1 cellular context compared by ENCODE assay signal in the genomic region with DNA sequence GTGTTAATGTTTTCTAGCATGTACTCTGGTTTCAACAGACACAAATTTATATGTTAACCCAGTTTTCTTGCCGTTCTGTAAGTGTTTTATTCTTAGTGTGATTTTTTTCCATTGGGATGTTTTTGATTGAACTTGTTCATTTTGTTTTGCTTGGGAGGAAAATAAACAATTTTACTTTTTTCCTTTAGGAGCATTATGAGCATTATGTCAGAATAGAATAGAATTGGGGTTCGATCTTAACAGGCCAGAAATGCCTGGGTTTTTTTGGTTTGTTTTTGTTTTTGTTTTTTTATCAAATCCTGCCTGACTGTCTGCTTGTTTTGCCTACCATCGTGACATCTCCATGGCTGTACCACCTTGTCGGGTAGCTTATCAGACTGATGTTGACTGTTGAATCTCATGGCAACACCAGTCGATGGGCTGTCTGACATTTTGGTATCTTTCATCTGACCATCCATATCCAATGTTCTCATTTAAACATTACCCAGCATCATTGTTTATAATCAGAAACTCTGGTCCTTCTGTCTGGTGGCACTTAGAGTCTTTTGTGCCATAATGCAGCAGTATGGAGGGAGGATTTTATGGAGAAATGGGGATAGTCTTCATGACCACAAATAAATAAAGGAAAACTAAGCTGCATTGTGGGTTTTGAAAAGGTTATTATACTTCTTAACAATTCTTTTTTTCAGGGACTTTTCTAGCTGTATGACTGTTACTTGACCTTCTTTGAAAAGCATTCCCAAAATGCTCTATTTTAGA.
TF ChIP-seq lines count a peak whose summit lies in the region.

No MANE protein-coding gene starts in this region.

TF ChIP-seq in GM12878, 131 proteins besides CTCF, POLR2A, EP300 and RAD21 (continued from another document):
- TF ChIP-seq, protein P1, sequence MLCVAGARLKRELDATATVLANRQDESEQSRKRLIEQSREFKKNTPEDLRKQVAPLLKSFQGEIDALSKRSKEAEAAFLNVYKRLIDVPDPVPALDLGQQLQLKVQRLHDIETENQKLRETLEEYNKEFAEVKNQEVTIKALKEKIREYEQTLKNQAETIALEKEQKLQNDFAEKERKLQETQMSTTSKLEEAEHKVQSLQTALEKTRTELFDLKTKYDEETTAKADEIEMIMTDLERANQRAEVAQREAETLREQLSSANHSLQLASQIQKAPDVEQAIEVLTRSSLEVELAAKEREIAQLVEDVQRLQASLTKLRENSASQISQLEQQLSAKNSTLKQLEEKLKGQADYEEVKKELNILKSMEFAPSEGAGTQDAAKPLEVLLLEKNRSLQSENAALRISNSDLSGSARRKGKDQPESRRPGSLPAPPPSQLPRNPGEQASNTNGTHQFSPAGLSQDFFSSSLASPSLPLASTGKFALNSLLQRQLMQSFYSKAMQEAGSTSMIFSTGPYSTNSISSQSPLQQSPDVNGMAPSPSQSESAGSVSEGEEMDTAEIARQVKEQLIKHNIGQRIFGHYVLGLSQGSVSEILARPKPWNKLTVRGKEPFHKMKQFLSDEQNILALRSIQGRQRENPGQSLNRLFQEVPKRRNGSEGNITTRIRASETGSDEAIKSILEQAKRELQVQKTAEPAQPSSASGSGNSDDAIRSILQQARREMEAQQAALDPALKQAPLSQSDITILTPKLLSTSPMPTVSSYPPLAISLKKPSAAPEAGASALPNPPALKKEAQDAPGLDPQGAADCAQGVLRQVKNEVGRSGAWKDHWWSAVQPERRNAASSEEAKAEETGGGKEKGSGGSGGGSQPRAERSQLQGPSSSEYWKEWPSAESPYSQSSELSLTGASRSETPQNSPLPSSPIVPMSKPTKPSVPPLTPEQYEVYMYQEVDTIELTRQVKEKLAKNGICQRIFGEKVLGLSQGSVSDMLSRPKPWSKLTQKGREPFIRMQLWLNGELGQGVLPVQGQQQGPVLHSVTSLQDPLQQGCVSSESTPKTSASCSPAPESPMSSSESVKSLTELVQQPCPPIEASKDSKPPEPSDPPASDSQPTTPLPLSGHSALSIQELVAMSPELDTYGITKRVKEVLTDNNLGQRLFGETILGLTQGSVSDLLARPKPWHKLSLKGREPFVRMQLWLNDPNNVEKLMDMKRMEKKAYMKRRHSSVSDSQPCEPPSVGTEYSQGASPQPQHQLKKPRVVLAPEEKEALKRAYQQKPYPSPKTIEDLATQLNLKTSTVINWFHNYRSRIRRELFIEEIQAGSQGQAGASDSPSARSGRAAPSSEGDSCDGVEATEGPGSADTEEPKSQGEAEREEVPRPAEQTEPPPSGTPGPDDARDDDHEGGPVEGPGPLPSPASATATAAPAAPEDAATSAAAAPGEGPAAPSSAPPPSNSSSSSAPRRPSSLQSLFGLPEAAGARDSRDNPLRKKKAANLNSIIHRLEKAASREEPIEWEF (IDR thresholded peaks at IDR 0.05; ENCODE audit: insufficient replicate concordance, low read depth, low read length) = no peak
- TF ChIP-seq, protein P2, sequence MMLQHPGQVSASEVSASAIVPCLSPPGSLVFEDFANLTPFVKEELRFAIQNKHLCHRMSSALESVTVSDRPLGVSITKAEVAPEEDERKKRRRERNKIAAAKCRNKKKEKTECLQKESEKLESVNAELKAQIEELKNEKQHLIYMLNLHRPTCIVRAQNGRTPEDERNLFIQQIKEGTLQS (IDR thresholded peaks at IDR 0.05; ENCODE audit: borderline replicate concordance, extremely low read depth, low read depth, low read length) = no peak
- TF ChIP-seq ZNF24 (IDR thresholded peaks at IDR 0.05) (0 out of 2 replicates have a peak, but pooled peaks have one; percentile 24), SIN3A (IDR thresholded peaks at IDR 0.05; ENCODE audit: low read depth, low read length) (no peak), TCF12 (IDR thresholded peaks at IDR 0.05; ENCODE audit: low read depth, low read length) (0 out of 2 replicates have a peak, but pooled peaks have one; percentile 5), ESRRA (IDR thresholded peaks at IDR 0.05; ENCODE audit: low read length) (no peak), KLF5 (IDR thresholded peaks at IDR 0.05; ENCODE audit: partially characterized antibody) (no peak), ZNF217 (IDR thresholded peaks at IDR 0.05) (no peak), SREBF1 (IDR thresholded peaks at IDR 0.05; ENCODE audit: low read length) (no peak), LARP7 (IDR thresholded peaks at IDR 0.05) (no peak), MXI1 (IDR thresholded peaks at IDR 0.05; ENCODE audit: low read depth, low read length) (peak; percentile 30; the same call in 1 of the 2 replicates), FOXM1 (IDR thresholded peaks at IDR 0.05; ENCODE audit: low read depth, low read length) (no peak), CREB1 (IDR thresholded peaks at IDR 0.05; ENCODE audit: low read depth) (0 out of 2 replicates have a peak, but pooled peaks have one; percentile 0), TAF1 (IDR thresholded peaks at IDR 0.05; ENCODE audit: borderline replicate concordance, low read depth, low read length) (no peak), RUNX3 (IDR thresholded peaks at IDR 0.05; ENCODE audit: low read length) (no peak), CEBPB (IDR thresholded peaks at IDR 0.05; ENCODE audit: borderline replicate concordance in 1 of 2, low read depth in 2 of 2, low read length in 2 of 2) (no peak), BHLHE40 (IDR thresholded peaks at IDR 0.05; ENCODE audit: borderline replicate concordance in 1 of 2, low read depth in 2 of 2, low read length in 1 of 2) (no peak)
- TF ChIP-seq, protein P3, sequence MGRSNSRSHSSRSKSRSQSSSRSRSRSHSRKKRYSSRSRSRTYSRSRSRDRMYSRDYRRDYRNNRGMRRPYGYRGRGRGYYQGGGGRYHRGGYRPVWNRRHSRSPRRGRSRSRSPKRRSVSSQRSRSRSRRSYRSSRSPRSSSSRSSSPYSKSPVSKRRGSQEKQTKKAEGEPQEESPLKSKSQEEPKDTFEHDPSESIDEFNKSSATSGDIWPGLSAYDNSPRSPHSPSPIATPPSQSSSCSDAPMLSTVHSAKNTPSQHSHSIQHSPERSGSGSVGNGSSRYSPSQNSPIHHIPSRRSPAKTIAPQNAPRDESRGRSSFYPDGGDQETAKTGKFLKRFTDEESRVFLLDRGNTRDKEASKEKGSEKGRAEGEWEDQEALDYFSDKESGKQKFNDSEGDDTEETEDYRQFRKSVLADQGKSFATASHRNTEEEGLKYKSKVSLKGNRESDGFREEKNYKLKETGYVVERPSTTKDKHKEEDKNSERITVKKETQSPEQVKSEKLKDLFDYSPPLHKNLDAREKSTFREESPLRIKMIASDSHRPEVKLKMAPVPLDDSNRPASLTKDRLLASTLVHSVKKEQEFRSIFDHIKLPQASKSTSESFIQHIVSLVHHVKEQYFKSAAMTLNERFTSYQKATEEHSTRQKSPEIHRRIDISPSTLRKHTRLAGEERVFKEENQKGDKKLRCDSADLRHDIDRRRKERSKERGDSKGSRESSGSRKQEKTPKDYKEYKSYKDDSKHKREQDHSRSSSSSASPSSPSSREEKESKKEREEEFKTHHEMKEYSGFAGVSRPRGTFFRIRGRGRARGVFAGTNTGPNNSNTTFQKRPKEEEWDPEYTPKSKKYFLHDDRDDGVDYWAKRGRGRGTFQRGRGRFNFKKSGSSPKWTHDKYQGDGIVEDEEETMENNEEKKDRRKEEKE (IDR thresholded peaks at IDR 0.05) = peak; percentile 67; the same call in 1 of the 2 replicates
- TF ChIP-seq, protein P4, sequence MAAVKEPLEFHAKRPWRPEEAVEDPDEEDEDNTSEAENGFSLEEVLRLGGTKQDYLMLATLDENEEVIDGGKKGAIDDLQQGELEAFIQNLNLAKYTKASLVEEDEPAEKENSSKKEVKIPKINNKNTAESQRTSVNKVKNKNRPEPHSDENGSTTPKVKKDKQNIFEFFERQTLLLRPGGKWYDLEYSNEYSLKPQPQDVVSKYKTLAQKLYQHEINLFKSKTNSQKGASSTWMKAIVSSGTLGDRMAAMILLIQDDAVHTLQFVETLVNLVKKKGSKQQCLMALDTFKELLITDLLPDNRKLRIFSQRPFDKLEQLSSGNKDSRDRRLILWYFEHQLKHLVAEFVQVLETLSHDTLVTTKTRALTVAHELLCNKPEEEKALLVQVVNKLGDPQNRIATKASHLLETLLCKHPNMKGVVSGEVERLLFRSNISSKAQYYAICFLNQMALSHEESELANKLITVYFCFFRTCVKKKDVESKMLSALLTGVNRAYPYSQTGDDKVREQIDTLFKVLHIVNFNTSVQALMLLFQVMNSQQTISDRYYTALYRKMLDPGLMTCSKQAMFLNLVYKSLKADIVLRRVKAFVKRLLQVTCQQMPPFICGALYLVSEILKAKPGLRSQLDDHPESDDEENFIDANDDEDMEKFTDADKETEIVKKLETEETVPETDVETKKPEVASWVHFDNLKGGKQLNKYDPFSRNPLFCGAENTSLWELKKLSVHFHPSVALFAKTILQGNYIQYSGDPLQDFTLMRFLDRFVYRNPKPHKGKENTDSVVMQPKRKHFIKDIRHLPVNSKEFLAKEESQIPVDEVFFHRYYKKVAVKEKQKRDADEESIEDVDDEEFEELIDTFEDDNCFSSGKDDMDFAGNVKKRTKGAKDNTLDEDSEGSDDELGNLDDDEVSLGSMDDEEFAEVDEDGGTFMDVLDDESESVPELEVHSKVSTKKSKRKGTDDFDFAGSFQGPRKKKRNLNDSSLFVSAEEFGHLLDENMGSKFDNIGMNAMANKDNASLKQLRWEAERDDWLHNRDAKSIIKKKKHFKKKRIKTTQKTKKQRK (IDR thresholded peaks at IDR 0.05; ENCODE audit: low read depth, low read length) = no peak
- TF ChIP-seq, protein P5, sequence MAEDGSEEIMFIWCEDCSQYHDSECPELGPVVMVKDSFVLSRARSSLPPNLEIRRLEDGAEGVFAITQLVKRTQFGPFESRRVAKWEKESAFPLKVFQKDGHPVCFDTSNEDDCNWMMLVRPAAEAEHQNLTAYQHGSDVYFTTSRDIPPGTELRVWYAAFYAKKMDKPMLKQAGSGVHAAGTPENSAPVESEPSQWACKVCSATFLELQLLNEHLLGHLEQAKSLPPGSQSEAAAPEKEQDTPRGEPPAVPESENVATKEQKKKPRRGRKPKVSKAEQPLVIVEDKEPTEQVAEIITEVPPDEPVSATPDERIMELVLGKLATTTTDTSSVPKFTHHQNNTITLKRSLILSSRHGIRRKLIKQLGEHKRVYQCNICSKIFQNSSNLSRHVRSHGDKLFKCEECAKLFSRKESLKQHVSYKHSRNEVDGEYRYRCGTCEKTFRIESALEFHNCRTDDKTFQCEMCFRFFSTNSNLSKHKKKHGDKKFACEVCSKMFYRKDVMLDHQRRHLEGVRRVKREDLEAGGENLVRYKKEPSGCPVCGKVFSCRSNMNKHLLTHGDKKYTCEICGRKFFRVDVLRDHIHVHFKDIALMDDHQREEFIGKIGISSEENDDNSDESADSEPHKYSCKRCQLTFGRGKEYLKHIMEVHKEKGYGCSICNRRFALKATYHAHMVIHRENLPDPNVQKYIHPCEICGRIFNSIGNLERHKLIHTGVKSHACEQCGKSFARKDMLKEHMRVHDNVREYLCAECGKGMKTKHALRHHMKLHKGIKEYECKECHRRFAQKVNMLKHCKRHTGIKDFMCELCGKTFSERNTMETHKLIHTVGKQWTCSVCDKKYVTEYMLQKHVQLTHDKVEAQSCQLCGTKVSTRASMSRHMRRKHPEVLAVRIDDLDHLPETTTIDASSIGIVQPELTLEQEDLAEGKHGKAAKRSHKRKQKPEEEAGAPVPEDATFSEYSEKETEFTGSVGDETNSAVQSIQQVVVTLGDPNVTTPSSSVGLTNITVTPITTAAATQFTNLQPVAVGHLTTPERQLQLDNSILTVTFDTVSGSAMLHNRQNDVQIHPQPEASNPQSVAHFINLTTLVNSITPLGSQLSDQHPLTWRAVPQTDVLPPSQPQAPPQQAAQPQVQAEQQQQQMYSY (CRISPR knock-in tag; IDR thresholded peaks at IDR 0.05) = no peak
- TF ChIP-seq, protein P6, sequence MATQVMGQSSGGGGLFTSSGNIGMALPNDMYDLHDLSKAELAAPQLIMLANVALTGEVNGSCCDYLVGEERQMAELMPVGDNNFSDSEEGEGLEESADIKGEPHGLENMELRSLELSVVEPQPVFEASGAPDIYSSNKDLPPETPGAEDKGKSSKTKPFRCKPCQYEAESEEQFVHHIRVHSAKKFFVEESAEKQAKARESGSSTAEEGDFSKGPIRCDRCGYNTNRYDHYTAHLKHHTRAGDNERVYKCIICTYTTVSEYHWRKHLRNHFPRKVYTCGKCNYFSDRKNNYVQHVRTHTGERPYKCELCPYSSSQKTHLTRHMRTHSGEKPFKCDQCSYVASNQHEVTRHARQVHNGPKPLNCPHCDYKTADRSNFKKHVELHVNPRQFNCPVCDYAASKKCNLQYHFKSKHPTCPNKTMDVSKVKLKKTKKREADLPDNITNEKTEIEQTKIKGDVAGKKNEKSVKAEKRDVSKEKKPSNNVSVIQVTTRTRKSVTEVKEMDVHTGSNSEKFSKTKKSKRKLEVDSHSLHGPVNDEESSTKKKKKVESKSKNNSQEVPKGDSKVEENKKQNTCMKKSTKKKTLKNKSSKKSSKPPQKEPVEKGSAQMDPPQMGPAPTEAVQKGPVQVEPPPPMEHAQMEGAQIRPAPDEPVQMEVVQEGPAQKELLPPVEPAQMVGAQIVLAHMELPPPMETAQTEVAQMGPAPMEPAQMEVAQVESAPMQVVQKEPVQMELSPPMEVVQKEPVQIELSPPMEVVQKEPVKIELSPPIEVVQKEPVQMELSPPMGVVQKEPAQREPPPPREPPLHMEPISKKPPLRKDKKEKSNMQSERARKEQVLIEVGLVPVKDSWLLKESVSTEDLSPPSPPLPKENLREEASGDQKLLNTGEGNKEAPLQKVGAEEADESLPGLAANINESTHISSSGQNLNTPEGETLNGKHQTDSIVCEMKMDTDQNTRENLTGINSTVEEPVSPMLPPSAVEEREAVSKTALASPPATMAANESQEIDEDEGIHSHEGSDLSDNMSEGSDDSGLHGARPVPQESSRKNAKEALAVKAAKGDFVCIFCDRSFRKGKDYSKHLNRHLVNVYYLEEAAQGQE (IDR thresholded peaks at IDR 0.05; ENCODE audit: low read depth, low read length) = no peak
- TF ChIP-seq, protein P7, sequence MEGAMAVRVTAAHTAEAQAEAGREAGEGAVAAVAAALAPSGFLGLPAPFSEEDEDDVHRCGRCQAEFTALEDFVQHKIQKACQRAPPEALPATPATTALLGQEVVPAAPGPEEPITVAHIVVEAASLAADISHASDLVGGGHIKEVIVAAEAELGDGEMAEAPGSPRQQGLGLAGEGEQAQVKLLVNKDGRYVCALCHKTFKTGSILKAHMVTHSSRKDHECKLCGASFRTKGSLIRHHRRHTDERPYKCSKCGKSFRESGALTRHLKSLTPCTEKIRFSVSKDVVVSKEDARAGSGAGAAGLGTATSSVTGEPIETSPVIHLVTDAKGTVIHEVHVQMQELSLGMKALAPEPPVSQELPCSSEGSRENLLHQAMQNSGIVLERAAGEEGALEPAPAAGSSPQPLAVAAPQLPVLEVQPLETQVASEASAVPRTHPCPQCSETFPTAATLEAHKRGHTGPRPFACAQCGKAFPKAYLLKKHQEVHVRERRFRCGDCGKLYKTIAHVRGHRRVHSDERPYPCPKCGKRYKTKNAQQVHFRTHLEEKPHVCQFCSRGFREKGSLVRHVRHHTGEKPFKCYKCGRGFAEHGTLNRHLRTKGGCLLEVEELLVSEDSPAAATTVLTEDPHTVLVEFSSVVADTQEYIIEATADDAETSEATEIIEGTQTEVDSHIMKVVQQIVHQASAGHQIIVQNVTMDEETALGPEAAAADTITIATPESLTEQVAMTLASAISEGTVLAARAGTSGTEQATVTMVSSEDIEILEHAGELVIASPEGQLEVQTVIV (IDR thresholded peaks at IDR 0.05; ENCODE audit: borderline replicate concordance, partially characterized antibody) = no peak
